In genomic region chr5:64666058-64666457, GRCh38 we compare ENCODE assay signal across 1 cellular context.
TF ChIP-seq lines count a peak whose summit lies in the region.

No MANE protein-coding gene starts in this region.

TF ChIP-seq in IMR-90, 13 proteins besides CTCF, POLR2A, EP300 and RAD21:
- TF ChIP-seq NFE2L2 (IDR thresholded peaks at IDR 0.05; ENCODE audit: low read depth, low read length): no peak
- peak; percentile 50; the same call in 1 of the 2 replicates for TF ChIP-seq CEBPB (IDR thresholded peaks at IDR 0.05; ENCODE audit: low read depth, low read length)
- TF ChIP-seq MAFK (IDR thresholded peaks at IDR 0.05; ENCODE audit: low read depth, low read length): no peak
- TF ChIP-seq BHLHE40 (IDR thresholded peaks at IDR 0.05; ENCODE audit: low read depth, low read length): no peak
- TF ChIP-seq FOS (IDR thresholded peaks at IDR 0.05; ENCODE audit: low read depth, low read length): peak; percentile 72
- no peak for TF ChIP-seq RFX5 (IDR thresholded peaks at IDR 0.05; ENCODE audit: low read depth, low read length)
- peak; percentile 92 for TF ChIP-seq USF2 (IDR thresholded peaks at IDR 0.05; ENCODE audit: low read depth, low read length)
- no peak for TF ChIP-seq RCOR1 (IDR thresholded peaks at IDR 0.05; ENCODE audit: insufficient replicate concordance, low read length)
- TF ChIP-seq SMC3 (IDR thresholded peaks at IDR 0.05; ENCODE audit: low read depth, low read length): no peak
- no peak for TF ChIP-seq MXI1 (IDR thresholded peaks at IDR 0.05; ENCODE audit: borderline replicate concordance, low read depth, low read length)
- no peak for TF ChIP-seq ELK1 (IDR thresholded peaks at IDR 0.05; ENCODE audit: borderline replicate concordance, low read depth, low read length)
- TF ChIP-seq MAZ (IDR thresholded peaks at IDR 0.05; ENCODE audit: borderline replicate concordance, low read depth, low read length): no peak
- TF ChIP-seq CHD1 (IDR thresholded peaks at IDR 0.05; ENCODE audit: low read depth, low read length): no peak
TF ChIP-seq in IMR-90: peak in this region for 3.
